Comparison of ENCODE assay signal across 18 cellular contexts in the genomic region with DNA sequence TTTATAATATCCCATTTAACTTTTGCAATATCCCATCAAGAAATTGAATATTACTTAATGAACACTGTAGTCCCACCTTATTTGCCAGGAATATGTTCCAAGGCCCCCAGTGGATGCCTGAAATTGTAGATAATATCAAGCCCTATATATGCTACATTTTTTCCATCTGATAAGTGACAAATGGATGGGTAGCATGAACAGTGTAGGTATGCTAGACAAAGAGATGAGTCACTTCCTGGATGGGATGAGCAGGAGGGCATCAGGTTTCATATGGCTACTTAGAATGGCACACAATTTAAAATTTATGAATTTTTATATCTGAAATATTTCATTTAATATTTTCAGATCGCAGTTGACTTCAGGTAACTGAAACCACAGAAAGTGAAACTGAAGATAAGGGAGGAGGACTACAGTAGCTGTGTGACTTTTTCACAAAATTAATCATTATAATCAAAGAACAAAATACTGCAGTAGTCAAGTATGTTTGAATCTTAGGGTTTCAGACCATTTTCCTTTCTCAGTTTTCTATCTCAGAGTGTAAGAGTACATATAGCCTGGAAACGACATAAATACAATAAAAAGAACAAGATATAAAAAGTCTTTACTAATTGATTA.
A peak's percentile ranks its signal among the peaks of the same experiment; 100 is the strongest.
DNase-seq lines count a peak whose midpoint lies in the region; ATAC-seq, FAIRE-seq and TF ChIP-seq lines count a peak whose summit lies in the region.
"Had no signal": no experiment of that assay in that cellular context is flagged by ENCODE, and none has a peak within 500 bp of the region (broad histone marks: within the 10 kb centered on the region; RNA-seq: fewer than 3 reads in every experiment).

No MANE protein-coding gene starts in this region.

- no peak for TF ChIP-seq EP300 in A549 (IDR thresholded peaks at IDR 0.05)

- TF ChIP-seq RAD21 in A549 (conservative IDR thresholded peaks at IDR 0.05 in 1 of 2, IDR thresholded peaks at IDR 0.05 in 1 of 2): no peak

- CTCF ChIA-PET in A549 (lab: Yijun Ruan, JAX): no interaction called here

- H3K9me3 ChIP-seq in A549 (no peaks in the 10 kb centered on the region), OCI-LY3 (ENCODE audit: insufficient read depth, low read length) (no peaks in the 10 kb centered on the region)
- H3K9me3 ChIP-seq: thoracic aorta had no signal

- no peaks in the 10 kb centered on the region for H4K20me1 ChIP-seq in OCI-LY3 (ENCODE audit: insufficient read depth, low read length)

- peak overlapping the region; percentile 74; the same call in 1 of the 2 replicates for H2AFZ ChIP-seq in OCI-LY3 (ENCODE audit: low read depth, low read length)

- FAIRE-seq in A549 (lab: Jason Lieb, UNC) (no peak), H54 (lab: Jason Lieb, UNC) (peak; percentile 80), bronchial epithelial cell (lab: Jason Lieb, UNC) (no peak)
- FAIRE-seq: endometrium had no signal

- H3K4me3 ChIP-seq in A549 (no peak overlapping the region), OCI-LY3 (ENCODE audit: low read length) (peak overlapping the region; percentile 55), bronchial epithelial cell (ENCODE audit: low read depth, low read length) (no peak overlapping the region)
- H3K4me3 ChIP-seq: thoracic aorta had no signal

- WGBS in A549 (ENCODE audit: missing lambda C conversion rate): 68% methylated on average over 2 of the region's 2 CpGs

- no peaks in the 10 kb centered on the region for H3K36me3 ChIP-seq in OCI-LY3 (replicated peaks; ENCODE audit: low read depth, low read length)
- H3K36me3 ChIP-seq in bronchial epithelial cell (ENCODE audit: control insufficient read depth, insufficient read depth, low read length): no peaks in the 10 kb centered on the region
- H3K36me3 ChIP-seq: thoracic aorta had no signal

- no peaks in the 10 kb centered on the region for H3K79me2 ChIP-seq in OCI-LY3 (ENCODE audit: low read length)

- no peak overlapping the region for H3K9ac ChIP-seq in OCI-LY3 (ENCODE audit: low read length)

- H3K27me3 ChIP-seq in OCI-LY3 (ENCODE audit: low read depth, low read length): no peaks in the 10 kb centered on the region
- H3K27me3 ChIP-seq in bronchial epithelial cell (ENCODE audit: control insufficient read depth, insufficient read depth, low read length): no peaks in the 10 kb centered on the region

- ATAC-seq in A549 (peak; percentile 62 to 84; a peak in 4 of 6 replicates), HG03354 (IDR thresholded peaks at IDR 0.05; ENCODE audit: poor library complexity, severe bottlenecking, unreplicated experiment) (no peak)

- no peak for TF ChIP-seq CTCF in A549 (IDR thresholded peaks at IDR 0.05)
- TF ChIP-seq CTCF in OCI-LY3 (IDR thresholded peaks at IDR 0.05; ENCODE audit: low read depth, low read length): no peak
- TF ChIP-seq CTCF in bronchial epithelial cell (IDR thresholded peaks at IDR 0.05; ENCODE audit: insufficient read depth, low read length, severe bottlenecking): no peak

- POLR2A ChIA-PET in A549 (lab: Yijun Ruan, JAX): no interaction called here

- H3K27ac ChIP-seq in A549: peak overlapping the region; percentile 0 to 26; a peak in 2 of 6 replicates
- H3K27ac ChIP-seq in OCI-LY3 (ENCODE audit: low read length): no peak overlapping the region
- H3K27ac ChIP-seq: thoracic aorta had no signal

- H3K4me1 ChIP-seq in A549 (peaks cover 31% of the 10 kb centered on the region), OCI-LY3 (ENCODE audit: low read length) (peaks cover 6% of the 10 kb centered on the region)

- DNase-seq in A549 (ENCODE audit: low read depth in 1 of 2, low spot score in 1 of 2): peak; percentile 3 to 54
- no peak for DNase-seq in H54 (ENCODE audit: insufficient read length, low spot score)
- peak; percentile 47 for DNase-seq in bronchial epithelial cell (ENCODE audit: low read depth)
- DNase-seq in pons (ENCODE audit: low spot score): no peak
- no peak for DNase-seq in T1000 (lab: John Stamatoyannopoulos, UW)
- no peak for DNase-seq in activated gamma-delta T cell (lab: John Stamatoyannopoulos, UW)
- DNase-seq: activated CD4-positive, alpha-beta T cell treated with anti-CD3 and anti-CD28 coated beads for 48 hours; activated naive CD8-positive, alpha-beta T cell treated with anti-CD3 and anti-CD28 coated beads, Interleukin-2, amount 10 ng/mL, durations not matched to agents 7 days and 5 days; cerebellar nuclear complex; GOT3; NCI-H1417 treated with DMSO at 0.1 percent for 48 hours; NCI-H526 treated with DMSO at 0.1 percent for 48 hours; nephron progenitor cell; T-helper 9 cell had no signal

- peak overlapping the region; percentile 62 for H3K4me2 ChIP-seq in A549
- H3K4me2 ChIP-seq in OCI-LY3 (ENCODE audit: low read length): peak overlapping the region; percentile 57

- TF ChIP-seq POLR2A in A549 (IDR thresholded peaks at IDR 0.05; ENCODE audit: low read length) (no peak), H54 (IDR thresholded peaks at IDR 0.05; ENCODE audit: low read depth, low read length) (no peak)

TF ChIP-seq in A549, 52 proteins besides CTCF, POLR2A, EP300 and RAD21:
- peak; percentile 40; the same call in 1 of the 2 replicates for TF ChIP-seq GATA3 (IDR thresholded peaks at IDR 0.05; ENCODE audit: borderline replicate concordance)
- TF ChIP-seq RFX5 (IDR thresholded peaks at IDR 0.05): no peak
- TF ChIP-seq NFE2L2 (conservative IDR thresholded peaks at IDR 0.05; ENCODE audit: low read length): no peak
- TF ChIP-seq FOSL2 (IDR thresholded peaks at IDR 0.05): peak; percentile 39
- TF ChIP-seq FOSL2 (CRISPR knock-in tag; IDR thresholded peaks at IDR 0.05): peak; percentile 72
- peak; percentile 42; the same call in 1 of the 2 replicates for TF ChIP-seq JUNB (IDR thresholded peaks at IDR 0.05)
- TF ChIP-seq MAZ (IDR thresholded peaks at IDR 0.05; ENCODE audit: borderline replicate concordance, low read depth, low read length): no peak

Comparison
In these comparisons a context has a peak if more than half of its experiments do, and no peak if none do; other contexts are left out.
1. DNase-seq: peak in A549 (2 of 2) and bronchial epithelial cell (single experiment); none in H54 (single experiment), pons (single experiment), T1000 (single experiment) and activated gamma-delta T cell (single experiment).